Comparison of ENCODE assay signal across 18 cellular contexts in genomic region chr5:142810891-142811290, GRCh38. TPM values are rescaled to one million over a fixed set of nuclear protein-coding genes. Genes with fewer than 3 reads are reported as not detected.
DNase-seq lines count a peak whose midpoint lies in the region; ATAC-seq, FAIRE-seq and TF ChIP-seq lines count a peak whose summit lies in the region.
"Had no signal": no experiment of that assay in that cellular context is flagged by ENCODE, and none has a peak within 500 bp of the region (broad histone marks: within the 10 kb centered on the region; RNA-seq: fewer than 3 reads in every experiment).

No MANE protein-coding gene starts in this region.

- no peaks in the 10 kb centered on the region for H3K79me2 ChIP-seq in endothelial cell of umbilical vein (ENCODE audit: control insufficient read depth, insufficient read depth, low read length)

- H3K27me3 Mint-ChIP-seq in nephron progenitor cell (ENCODE audit: low read depth, poor library complexity) (peaks cover 9% of the 10 kb centered on the region), T-helper 17 cell (no peaks in the 10 kb centered on the region)

- H2AFZ ChIP-seq in endothelial cell of umbilical vein (ENCODE audit: low read depth, low read length): no peak overlapping the region
- H2AFZ ChIP-seq: GM23248 had no signal

- no peak overlapping the region for H3K4me3 ChIP-seq in heart left ventricle
- no peak overlapping the region for H3K4me3 ChIP-seq in right cardiac atrium (ENCODE audit: low read length)
- no peak overlapping the region for H3K4me3 ChIP-seq in endothelial cell of umbilical vein (replicated peaks in 1 of 3; ENCODE audit: insufficient read depth in 1 of 3, low read depth in 1 of 3, low read length in 3 of 3)
- H3K4me3 ChIP-seq in uterus: no peak overlapping the region
- H3K4me3 ChIP-seq: GM12878, GM23248 had no signal

- H3K27ac Mint-ChIP-seq in nephron progenitor cell: peak overlapping the region; percentile 64
- H3K27ac Mint-ChIP-seq in T-helper 17 cell: no peak overlapping the region

- no peak for ATAC-seq in heart left ventricle
- no peak for ATAC-seq in right cardiac atrium
- no peak for ATAC-seq in T-helper 17 cell
- ATAC-seq in GM19463 (IDR thresholded peaks at IDR 0.05; ENCODE audit: unreplicated experiment): no peak
- ATAC-seq: GM12878 had no signal

- dilution Hi-C loops in endothelial cell of umbilical vein (cut with MboI; ENCODE audit: extremely low pct_ligation_motif_present, low sequenced_read_pairs): no loop called here

- peak; percentile 35 for FAIRE-seq in endothelial cell of umbilical vein (lab: Jason Lieb, UNC)
- FAIRE-seq: GM12878 had no signal

- H3K9ac ChIP-seq in endothelial cell of umbilical vein (replicated peaks; ENCODE audit: extremely low read depth, insufficient read depth, low read length): no peak overlapping the region
- H3K9ac ChIP-seq: GM23248 had no signal

- no peaks in the 10 kb centered on the region for H3K9me3 Mint-ChIP-seq in nephron progenitor cell

- POLR2A ChIA-PET in endothelial cell of umbilical vein (lab: Charles Lee): no interaction called here

- CTCF ChIA-PET in endothelial cell of umbilical vein (lab: Charles Lee): interaction anchor here (0.7 to 1.9 kb wide), 4 partner anchors 13 to 78 kb away, joined by 4 to 12 read pairs (median 6); partner anchors contain the start of gene ARHGAP26

- H3K27ac ChIP-seq in heart left ventricle: peak overlapping the region in 7 of 12 donors; percentile 0 to 91 (median 37)
- H3K27ac ChIP-seq in right cardiac atrium (ENCODE audit: low read length): no peak overlapping the region
- H3K27ac ChIP-seq in endothelial cell of umbilical vein (ENCODE audit: insufficient read depth, low read depth, low read length): no peak overlapping the region
- peak overlapping the region; percentile 31 to 33 for H3K27ac ChIP-seq in uterus
- H3K27ac ChIP-seq: GM23248 had no signal

- H3K36me3 Mint-ChIP-seq in nephron progenitor cell (ENCODE audit: low read depth) (no peaks in the 10 kb centered on the region), T-helper 17 cell (ENCODE audit: low read depth) (peaks cover 1% of the 10 kb centered on the region)

- H3K9me3 ChIP-seq in heart left ventricle: no peaks in the 10 kb centered on the region
- no peaks in the 10 kb centered on the region for H3K9me3 ChIP-seq in right cardiac atrium (ENCODE audit: control insufficient read depth, low read length)
- no peaks in the 10 kb centered on the region for H3K9me3 ChIP-seq in endothelial cell of umbilical vein (replicated peaks; ENCODE audit: control insufficient read depth, insufficient read depth, low read length)
- H3K9me3 ChIP-seq in uterus: no peaks in the 10 kb centered on the region
- H3K9me3 ChIP-seq in T-helper 17 cell (ENCODE audit: control insufficient read depth, low read length, poor library complexity, severe bottlenecking): no peaks in the 10 kb centered on the region

- H3K4me1 Mint-ChIP-seq in nephron progenitor cell (peaks cover 31% of the 10 kb centered on the region), T-helper 17 cell (peaks cover 14% of the 10 kb centered on the region)

- TF ChIP-seq POLR2A in heart left ventricle (IDR thresholded peaks at IDR 0.05): no peak
- TF ChIP-seq POLR2A in endothelial cell of umbilical vein (IDR thresholded peaks at IDR 0.05; ENCODE audit: low read depth, low read length): no peak
- TF ChIP-seq POLR2A in uterus (IDR thresholded peaks at IDR 0.05): no peak

- H3K27me3 ChIP-seq in heart left ventricle (no peaks in the 10 kb centered on the region), right cardiac atrium (ENCODE audit: control insufficient read depth, insufficient read depth) (no peaks in the 10 kb centered on the region), endothelial cell of umbilical vein (ENCODE audit: control insufficient read depth in 2 of 2, insufficient read depth in 2 of 2, low read length in 2 of 2) (no peaks in the 10 kb centered on the region), uterus (no peaks in the 10 kb centered on the region)

- no peaks in the 10 kb centered on the region for H4K20me1 ChIP-seq in endothelial cell of umbilical vein (replicated peaks; ENCODE audit: control insufficient read depth, extremely low read depth, insufficient read depth, low read length)

- no peak for TF ChIP-seq CTCF in heart left ventricle (IDR thresholded peaks at IDR 0.05)
- TF ChIP-seq CTCF in endothelial cell of umbilical vein (IDR thresholded peaks at IDR 0.05; ENCODE audit: extremely low read depth in 1 of 2, insufficient read depth in 1 of 2, low read depth in 1 of 2, low read length in 2 of 2): no peak
- no peak for TF ChIP-seq CTCF in nephron progenitor cell (IDR thresholded peaks at IDR 0.05)
- no peak for TF ChIP-seq CTCF in uterus (IDR thresholded peaks at IDR 0.05)

- 63 to 80% (median 68%) methylated on average over 2 of the region's 2 CpGs for WGBS in heart left ventricle, 4 donors
- WGBS in right cardiac atrium: 65% methylated on average over 2 of the region's 2 CpGs

- H3K36me3 ChIP-seq in heart left ventricle: no peaks in the 10 kb centered on the region
- H3K36me3 ChIP-seq in endothelial cell of umbilical vein (ENCODE audit: control insufficient read depth in 2 of 2, extremely low read depth in 1 of 2, insufficient read depth in 2 of 2, low read length in 2 of 2): no peaks in the 10 kb centered on the region
- H3K36me3 ChIP-seq in uterus: no peaks in the 10 kb centered on the region

- DNase-seq in heart left ventricle (no peak), right cardiac atrium (no peak), endothelial cell of umbilical vein (ENCODE audit: low read depth, low spot score) (no peak), nephron progenitor cell (no peak), uterus (peak; percentile 54 to 57), T-helper 17 cell (no peak), hepatic stellate cell (ENCODE audit: low spot score) (no peak)
- DNase-seq: 8988T, DND-41, GDM1, GM23248, HCEC 1CT, NCI-H1417, NCI-H187 treated with DMSO at 0.1 percent for 48 hours, NCI-H446, NCI-H69 had no signal

- H3K9me1 ChIP-seq in endothelial cell of umbilical vein (replicated peaks; ENCODE audit: control insufficient read depth, extremely low read depth, insufficient read depth, low read length): no peaks in the 10 kb centered on the region

- H3K4me1 ChIP-seq in heart left ventricle (peaks cover 21 to 100% (median 89%) of the 10 kb centered on the region in 12 donors), right cardiac atrium (ENCODE audit: control insufficient read depth, insufficient read depth, low read length) (peaks cover 47% of the 10 kb centered on the region), endothelial cell of umbilical vein (ENCODE audit: control insufficient read depth, extremely low read depth, insufficient read depth, low read length) (peaks cover 27% of the 10 kb centered on the region), uterus (peaks cover 7 to 17% of the 10 kb centered on the region in 2 donors)

- BruUV-seq in endothelial cell of umbilical vein (replicated peaks; lab: Mats Ljungman, UMichigan): no TSS peak

- H3K4me3 Mint-ChIP-seq in nephron progenitor cell (no peak overlapping the region), T-helper 17 cell (no peak overlapping the region)

- intact Hi-C loops in heart left ventricle (cut with DNase I): loop anchor here in 4 of 10 donors (5.0 to 10.0 kb wide), 5 partner anchors 34 to 61 kb away; partner anchors contain the start of gene ARHGAP26 (in 2 of the 4)
- intact Hi-C loops in right cardiac atrium (cut with DNase I): no loop called here
- intact Hi-C loops in endothelial cell of umbilical vein (cut with micrococcal nuclease): loop anchor here (2.0 kb wide), 1 partner anchor 16 kb away; no protein-coding TSS in a partner anchor
- intact Hi-C loops in uterus (cut with DNase I; ENCODE audit: low total_unique reads): no loop called here

- H3K4me2 ChIP-seq in endothelial cell of umbilical vein (ENCODE audit: insufficient read depth, low read length): no peak overlapping the region

TF ChIP-seq in endothelial cell of umbilical vein, 7 proteins besides CTCF, POLR2A, EP300 and RAD21:
- TF ChIP-seq GATA2 (IDR thresholded peaks at IDR 0.05; ENCODE audit: insufficient read depth, insufficient read length, low read depth, low read length): no peak
- no peak for TF ChIP-seq MYC (IDR thresholded peaks at IDR 0.05; ENCODE audit: low read depth, low read length)
- no peak for TF ChIP-seq MAX (IDR thresholded peaks at IDR 0.05; ENCODE audit: insufficient read depth, insufficient read length)
- TF ChIP-seq FOS (IDR thresholded peaks at IDR 0.05; ENCODE audit: borderline replicate concordance, insufficient read depth, low read length): no peak
- TF ChIP-seq JUN (IDR thresholded peaks at IDR 0.05; ENCODE audit: borderline replicate concordance, insufficient read depth, insufficient read length, low read depth): no peak
- TF ChIP-seq EZH2 (IDR thresholded peaks at IDR 0.05; ENCODE audit: borderline replicate concordance, low read depth, low read length, severe bottlenecking): no peak
- no peak for TF ChIP-seq POLR2AphosphoS5 (IDR thresholded peaks at IDR 0.05; ENCODE audit: insufficient read depth, low read depth, low read length)

RNA-seq across cellular contexts. Expression of gene ARHGAP26, which starts 40.7 kb away (rescaled TPM):
- total RNA-seq in heart left ventricle: 10 to 100 TPM; 22.9 to 52.1 (median 35.6) TPM
- 10 to 100 TPM; 11.9 to 18.2 TPM for polyA plus RNA-seq in heart left ventricle
- 10 to 100 TPM; 44.4 to 56.9 (median 47.8) TPM for total RNA-seq in right cardiac atrium
- polyA plus RNA-seq in right cardiac atrium: 13.2 TPM
- total RNA-seq in endothelial cell of umbilical vein: 13.9 and 16.2 TPM in 2 replicates
- 2.1 and 3.1 TPM in 2 replicates for polyA plus RNA-seq in endothelial cell of umbilical vein
- polyA plus RNA-seq in endothelial cell of umbilical vein (2011; cell fraction: cytosol; rRNA removed): 2.1 and 2.3 TPM in 2 replicates
- polyA plus RNA-seq in endothelial cell of umbilical vein (2011; cell fraction: nucleus; rRNA removed): 13.5 and 13.8 TPM in 2 replicates
- 6.4 and 7.9 TPM in 2 replicates for polyA plus RNA-seq in endothelial cell of umbilical vein (2012)
- polyA minus RNA-seq in endothelial cell of umbilical vein: 15.0 and 20.3 TPM in 2 replicates
- polyA minus RNA-seq in endothelial cell of umbilical vein (2011; cell fraction: cytosol; rRNA and poly(A)+ RNA removed): 1.6 TPM
- polyA minus RNA-seq in endothelial cell of umbilical vein (2011; cell fraction: nucleus; rRNA and poly(A)+ RNA removed): 48.6 and 60.0 TPM in 2 replicates
- total RNA-seq in uterus: 10 to 100 TPM; 12.4 to 49.5 (median 31.8) TPM
- 10 to 100 TPM; 21.3 to 22.7 TPM for total RNA-seq in T-helper 17 cell

Comparison
In these comparisons a context has a peak if more than half of its experiments do, and no peak if none do; other contexts are left out.
1. H3K27ac ChIP-seq: peak in heart left ventricle (7 of 12) and uterus (2 of 2); none in right cardiac atrium (single experiment) and endothelial cell of umbilical vein (single experiment).
2. DNase-seq: peak in uterus (2 of 2); none in heart left ventricle (0 of 5), right cardiac atrium (0 of 3), endothelial cell of umbilical vein (single experiment), nephron progenitor cell (single experiment), T-helper 17 cell (0 of 3) and hepatic stellate cell (single experiment).